In genomic region chr11:74388678-74389327, GRCh38 we compare ENCODE assay signal across 8 cellular contexts. TPM values are rescaled to one million over a fixed set of nuclear protein-coding genes. Genes with fewer than 3 reads are reported as not detected.
DNase-seq lines count a peak whose midpoint lies in the region; FAIRE-seq and TF ChIP-seq lines count a peak whose summit lies in the region.

No MANE protein-coding gene starts in this region.

- no peak overlapping the region for H3K4me3 Mint-ChIP-seq in activated CD4-positive, alpha-beta memory T cell treated with anti-CD3 and anti-CD28 coated beads, Interleukin-2, amount 10 ng/mL, durations not matched to agents 7 days and 5 days
- H3K4me3 Mint-ChIP-seq in stimulated activated naive CD8-positive, alpha-beta T cell treated with anti-CD3 and anti-CD28 coated beads, Interleukin-15, Interleukin-2, amounts not matched to agents 100 ng/mL and 50 ng/mL, for 24 hours = no peak overlapping the region

- CTCF ChIA-PET in activated CD4-positive, alpha-beta memory T cell treated with anti-CD3 and anti-CD28 coated beads, Interleukin-2, amount 10 ng/mL, durations not matched to agents 7 days and 5 days (lab: Charles Lee) = interaction anchor here (0.9 to 5.2 kb wide), 14 partner anchors 8 to 182 kb away, joined by 3 to 116 read pairs (median 6); partner anchors contain the start of gene PGM2L1

- TF ChIP-seq CTCF in C4-2B (conservative IDR thresholded peaks at IDR 0.05) = peak; percentile 92

- peaks cover 21% of the 10 kb centered on the region for H3K4me1 Mint-ChIP-seq in activated CD4-positive, alpha-beta memory T cell treated with anti-CD3 and anti-CD28 coated beads, Interleukin-2, amount 10 ng/mL, durations not matched to agents 7 days and 5 days
- peaks cover 39% of the 10 kb centered on the region for H3K4me1 Mint-ChIP-seq in stimulated activated naive CD8-positive, alpha-beta T cell treated with anti-CD3 and anti-CD28 coated beads, Interleukin-15, Interleukin-2, amounts not matched to agents 100 ng/mL and 50 ng/mL, for 24 hours (ENCODE audit: low read depth)

- H3K27me3 Mint-ChIP-seq in activated CD4-positive, alpha-beta memory T cell treated with anti-CD3 and anti-CD28 coated beads, Interleukin-2, amount 10 ng/mL, durations not matched to agents 7 days and 5 days = no peaks in the 10 kb centered on the region
- no peaks in the 10 kb centered on the region for H3K27me3 Mint-ChIP-seq in stimulated activated naive CD8-positive, alpha-beta T cell treated with anti-CD3 and anti-CD28 coated beads, Interleukin-15, Interleukin-2, amounts not matched to agents 100 ng/mL and 50 ng/mL, for 24 hours

- no peak for TF ChIP-seq POLR2A in H54 (IDR thresholded peaks at IDR 0.05; ENCODE audit: low read depth, low read length)

- H3K36me3 Mint-ChIP-seq in activated CD4-positive, alpha-beta memory T cell treated with anti-CD3 and anti-CD28 coated beads, Interleukin-2, amount 10 ng/mL, durations not matched to agents 7 days and 5 days (ENCODE audit: low read depth) = no peaks in the 10 kb centered on the region
- H3K36me3 Mint-ChIP-seq in stimulated activated naive CD8-positive, alpha-beta T cell treated with anti-CD3 and anti-CD28 coated beads, Interleukin-15, Interleukin-2, amounts not matched to agents 100 ng/mL and 50 ng/mL, for 24 hours (ENCODE audit: low read depth) = no peaks in the 10 kb centered on the region

- H3K27ac Mint-ChIP-seq in activated CD4-positive, alpha-beta memory T cell treated with anti-CD3 and anti-CD28 coated beads, Interleukin-2, amount 10 ng/mL, durations not matched to agents 7 days and 5 days = no peak overlapping the region
- peak overlapping the region; percentile 26 for H3K27ac Mint-ChIP-seq in stimulated activated naive CD8-positive, alpha-beta T cell treated with anti-CD3 and anti-CD28 coated beads, Interleukin-15, Interleukin-2, amounts not matched to agents 100 ng/mL and 50 ng/mL, for 24 hours

- H3K9me3 Mint-ChIP-seq in activated CD4-positive, alpha-beta memory T cell treated with anti-CD3 and anti-CD28 coated beads, Interleukin-2, amount 10 ng/mL, durations not matched to agents 7 days and 5 days = no peaks in the 10 kb centered on the region
- H3K9me3 Mint-ChIP-seq in stimulated activated naive CD8-positive, alpha-beta T cell treated with anti-CD3 and anti-CD28 coated beads, Interleukin-15, Interleukin-2, amounts not matched to agents 100 ng/mL and 50 ng/mL, for 24 hours = no peaks in the 10 kb centered on the region

- no peak for DNase-seq in H54 (ENCODE audit: insufficient read length, low spot score)
- peak; percentile 88 for DNase-seq in NCI-H69 (lab: John Stamatoyannopoulos, UW)
- DNase-seq in activated CD4-positive, alpha-beta memory T cell treated with anti-CD3 and anti-CD28 coated beads, Interleukin-2, amount 10 ng/mL, durations not matched to agents 7 days and 5 days = peak; percentile 67
- DNase-seq in mucosa of gallbladder (ENCODE audit: low spot score) = peak; percentile 82
- DNase-seq in effector CD8-positive, alpha-beta T cell (lab: John Stamatoyannopoulos, UW) = no peak

- H3K27ac ChIP-seq in C4-2B = no peak overlapping the region

- peak; percentile 89 for FAIRE-seq in H54 (lab: Jason Lieb, UNC)
- peak; percentile 86 for FAIRE-seq in endometrium (lab: Jason Lieb, UNC)

- POLR2A ChIA-PET in activated CD4-positive, alpha-beta memory T cell treated with anti-CD3 and anti-CD28 coated beads, Interleukin-2, amount 10 ng/mL, durations not matched to agents 7 days and 5 days (lab: Charles Lee) = interaction anchor here (0.8 to 1.1 kb wide), 2 partner anchors 9 to 57 kb away, joined by 3 to 7 read pairs; partner anchors contain the start of gene PGM2L1

RNA-seq across cellular contexts. Expression of gene PGM2L1, which starts 9.4 kb away (rescaled TPM):
- 1 to 10 TPM; 8.7 to 9.3 TPM for total RNA-seq in activated CD4-positive, alpha-beta memory T cell treated with anti-CD3 and anti-CD28 coated beads, Interleukin-2, amount 10 ng/mL, durations not matched to agents 7 days and 5 days
- 14.0 TPM for total RNA-seq in mucosa of gallbladder

Comparison
In these comparisons a context has a peak if more than half of its experiments do, and no peak if none do; other contexts are left out.
1. DNase-seq: peak in NCI-H69 (single experiment), activated CD4-positive, alpha-beta memory T cell treated with anti-CD3 and anti-CD28 coated beads, Interleukin-2, amount 10 ng/mL, durations not matched to agents 7 days and 5 days (single experiment) and mucosa of gallbladder (single experiment); none in H54 (single experiment) and effector CD8-positive, alpha-beta T cell (single experiment).